In genomic region chr3:188950006-188950405, GRCh38 we compare ENCODE assay signal across 10 cellular contexts.
DNase-seq lines count a peak whose midpoint lies in the region; ATAC-seq and TF ChIP-seq lines count a peak whose summit lies in the region.
"Had no signal": no experiment of that assay in that cellular context is flagged by ENCODE, and none has a peak within 500 bp of the region (broad histone marks: within the 10 kb centered on the region; RNA-seq: fewer than 3 reads in every experiment).

No MANE protein-coding gene starts in this region.

- H3K27me3 ChIP-seq in left lung (no peaks in the 10 kb centered on the region), subcutaneous abdominal adipose tissue (ENCODE audit: control insufficient read depth in 5 of 5, insufficient read depth in 4 of 5, low read length in 5 of 5) (no peaks in the 10 kb centered on the region)
- H3K27me3 ChIP-seq: MG63 had no signal

- peak overlapping the region; percentile 79 for H3K27ac Mint-ChIP-seq in HFFc6
- no peak overlapping the region for H3K27ac Mint-ChIP-seq in T-helper 2 cell treated with Interferon-gamma antibody and Interleukin-4, amounts not matched to agents 5 μg/mL and 100 μg/mL, for 36 hours

- DNase-seq in HFFc6 (no peak), SKM-1 treated with dmso at 0.1 percent for 144 hours (lab: John Stamatoyannopoulos, UW; ENCODE audit: unreplicated experiment) (peak; percentile 32), left lung (no peak), KBM-7 (no peak)
- DNase-seq in activated effector memory CD4-positive, alpha-beta T cell treated with Interleukin-2 at 50 U/mL for 16 hours, result no peak
- DNase-seq in T-helper 2 cell treated with Interferon-gamma antibody and Interleukin-4, amounts not matched to agents 5 μg/mL and 100 μg/mL, for 36 hours (ENCODE audit: low spot score), result no peak
- DNase-seq: MG63, mucosa of descending colon, T-helper 9 cell had no signal

- ATAC-seq in left lung, result no peak

- H3K9ac ChIP-seq in subcutaneous abdominal adipose tissue (ENCODE audit: low read length in 5 of 5), result peak overlapping the region in 2 of 5 donors; percentile 29 to 83

- no peak overlapping the region for H3K4me3 ChIP-seq in left lung
- no peak overlapping the region for H3K4me3 ChIP-seq in subcutaneous abdominal adipose tissue (ENCODE audit: low read depth in 1 of 5, low read length in 5 of 5)
- H3K4me3 ChIP-seq: MG63, mucosa of descending colon had no signal

- H3K27me3 Mint-ChIP-seq in HFFc6 (ENCODE audit: insufficient read depth), result peaks cover 3% of the 10 kb centered on the region
- H3K27me3 Mint-ChIP-seq in T-helper 2 cell treated with Interferon-gamma antibody and Interleukin-4, amounts not matched to agents 5 μg/mL and 100 μg/mL, for 36 hours (ENCODE audit: low read depth), result peaks cover 12% of the 10 kb centered on the region

- H3K36me3 ChIP-seq in left lung (no peaks in the 10 kb centered on the region), subcutaneous abdominal adipose tissue (ENCODE audit: control insufficient read depth in 5 of 5, insufficient read depth in 5 of 5, low read length in 5 of 5) (no peaks in the 10 kb centered on the region)
- H3K36me3 ChIP-seq: MG63 had no signal

- intact Hi-C loops in left lung (cut with DNase I), result loop anchor here (5.0 to 10.0 kb wide), 2 partner anchors 1205 to 1208 kb away; partner anchors contain the start of gene BCL6 (in 1 of the 2)

- no peak for TF ChIP-seq CTCF in HFFc6 (IDR thresholded peaks at IDR 0.05)
- TF ChIP-seq CTCF in left lung (IDR thresholded peaks at IDR 0.05), result no peak

- H3K27ac ChIP-seq in left lung (peak overlapping the region; percentile 92 to 93), subcutaneous abdominal adipose tissue (ENCODE audit: low read depth, low read length) (peak overlapping the region; percentile 93)

- H3K4me3 Mint-ChIP-seq in HFFc6, result no peak overlapping the region
- no peak overlapping the region for H3K4me3 Mint-ChIP-seq in T-helper 2 cell treated with Interferon-gamma antibody and Interleukin-4, amounts not matched to agents 5 μg/mL and 100 μg/mL, for 36 hours

- H3K9me3 Mint-ChIP-seq in HFFc6, result no peaks in the 10 kb centered on the region
- no peaks in the 10 kb centered on the region for H3K9me3 Mint-ChIP-seq in T-helper 2 cell treated with Interferon-gamma antibody and Interleukin-4, amounts not matched to agents 5 μg/mL and 100 μg/mL, for 36 hours

- no peaks in the 10 kb centered on the region for H3K36me3 Mint-ChIP-seq in HFFc6 (ENCODE audit: low read depth)
- no peaks in the 10 kb centered on the region for H3K36me3 Mint-ChIP-seq in T-helper 2 cell treated with Interferon-gamma antibody and Interleukin-4, amounts not matched to agents 5 μg/mL and 100 μg/mL, for 36 hours (ENCODE audit: low read depth)

- H3K9me3 ChIP-seq in left lung (no peaks in the 10 kb centered on the region), subcutaneous abdominal adipose tissue (ENCODE audit: control insufficient read depth in 5 of 5, low read length in 5 of 5) (no peaks in the 10 kb centered on the region)
- H3K9me3 ChIP-seq: MG63, mucosa of descending colon had no signal

- in situ Hi-C loops in KBM-7 (cut with MboI; ENCODE audit: low pct_unique_long_range_greater_than_20kb, low sequenced_read_pairs), result loop anchor here (10.0 to 25.0 kb wide), 2 partner anchors 187 to 1215 kb away; no protein-coding TSS in a partner anchor

- peaks cover 31 to 81% of the 10 kb centered on the region in 2 donors for H3K4me1 ChIP-seq in left lung
- peaks cover 11 to 60% (median 53%) of the 10 kb centered on the region in 5 donors for H3K4me1 ChIP-seq in subcutaneous abdominal adipose tissue (ENCODE audit: control insufficient read depth in 5 of 5, insufficient read depth in 5 of 5, low read length in 5 of 5)

- peaks cover 71% of the 10 kb centered on the region for H3K4me1 Mint-ChIP-seq in HFFc6 (ENCODE audit: low read depth)
- peaks cover 11% of the 10 kb centered on the region for H3K4me1 Mint-ChIP-seq in T-helper 2 cell treated with Interferon-gamma antibody and Interleukin-4, amounts not matched to agents 5 μg/mL and 100 μg/mL, for 36 hours (ENCODE audit: low read depth)
